In the genomic region with DNA sequence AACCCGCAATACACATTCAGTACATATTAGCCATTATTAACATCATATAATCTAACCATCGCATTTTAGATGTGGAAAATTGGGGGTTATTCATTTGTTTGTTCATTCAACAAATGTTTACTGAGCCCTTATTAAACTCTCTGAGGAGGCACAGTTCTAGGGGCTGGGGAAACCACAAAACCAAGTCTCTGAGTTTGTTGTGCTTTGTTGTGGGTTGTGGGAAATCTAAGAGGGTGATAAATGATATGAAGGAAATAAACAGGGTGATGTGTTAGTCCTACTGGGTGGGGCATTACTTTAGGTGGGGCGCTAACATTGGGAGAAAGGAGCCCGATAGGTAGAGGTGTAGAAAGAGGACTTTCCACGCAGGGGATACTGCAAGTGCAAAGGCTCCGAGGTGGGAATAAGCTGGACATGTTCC, we compare ENCODE assay signal across 9 cellular contexts.
DNase-seq lines count a peak whose midpoint lies in the region; ATAC-seq and TF ChIP-seq lines count a peak whose summit lies in the region.
"Had no signal": no experiment of that assay in that cellular context is flagged by ENCODE, and none has a peak within 500 bp of the region (broad histone marks: within the 10 kb centered on the region; RNA-seq: fewer than 3 reads in every experiment).

No MANE protein-coding gene starts in this region.

- H3K4me1 Mint-ChIP-seq in activated CD4-positive, alpha-beta T cell treated with anti-CD3 and anti-CD28 coated beads for 36 hours: peaks cover 11% of the 10 kb centered on the region

- peaks cover 20% of the 10 kb centered on the region for H3K27me3 Mint-ChIP-seq in activated CD4-positive, alpha-beta T cell treated with anti-CD3 and anti-CD28 coated beads for 36 hours

- peak overlapping the region; percentile 33; the same call in 1 of the 2 replicates for H3K9ac ChIP-seq in OCI-LY3 (ENCODE audit: low read length)
- H3K9ac ChIP-seq in parathyroid adenoma: no peak overlapping the region

- no peaks in the 10 kb centered on the region for H3K9me3 ChIP-seq in OCI-LY3 (ENCODE audit: insufficient read depth, low read length)
- no peaks in the 10 kb centered on the region for H3K9me3 ChIP-seq in parathyroid adenoma (ENCODE audit: control insufficient read depth, low read length)

- H3K36me3 Mint-ChIP-seq in activated CD4-positive, alpha-beta T cell treated with anti-CD3 and anti-CD28 coated beads for 36 hours (ENCODE audit: low read depth): no peaks in the 10 kb centered on the region

- H3K79me2 ChIP-seq in OCI-LY3 (ENCODE audit: low read length) (no peaks in the 10 kb centered on the region), parathyroid adenoma (no peaks in the 10 kb centered on the region)

- peak overlapping the region; percentile 14 for H3K4me3 Mint-ChIP-seq in activated CD4-positive, alpha-beta T cell treated with anti-CD3 and anti-CD28 coated beads for 36 hours

- H3K27me3 ChIP-seq in OCI-LY3 (ENCODE audit: low read depth, low read length): no peaks in the 10 kb centered on the region
- H3K27me3 ChIP-seq in parathyroid adenoma (ENCODE audit: control insufficient read depth, insufficient read depth, low read length): no peaks in the 10 kb centered on the region
- H3K27me3 ChIP-seq: foreskin keratinocyte had no signal

- POLR2A ChIA-PET in activated CD4-positive, alpha-beta T cell treated with anti-CD3 and anti-CD28 coated beads for 36 hours (lab: Charles Lee): no interaction called here

- no peak for TF ChIP-seq CTCF in OCI-LY3 (IDR thresholded peaks at IDR 0.05; ENCODE audit: low read depth, low read length)
- no peak for TF ChIP-seq CTCF in astrocyte of the spinal cord (IDR thresholded peaks at IDR 0.05; ENCODE audit: low read depth, low read length)
- no peak for TF ChIP-seq CTCF in parathyroid adenoma (IDR thresholded peaks at IDR 0.05)

- H3K36me3 ChIP-seq in OCI-LY3 (replicated peaks; ENCODE audit: low read depth, low read length) (no peaks in the 10 kb centered on the region), parathyroid adenoma (ENCODE audit: control insufficient read depth, insufficient read depth, low read length) (no peaks in the 10 kb centered on the region)

- intact Hi-C loops in activated CD4-positive, alpha-beta T cell treated with anti-CD3 and anti-CD28 coated beads for 36 hours (cut with DNase I, micrococcal nuclease): no loop called here

- peaks cover 10% of the 10 kb centered on the region for H3K4me1 ChIP-seq in OCI-LY3 (ENCODE audit: low read length)
- no peaks in the 10 kb centered on the region for H3K4me1 ChIP-seq in parathyroid adenoma
- H3K4me1 ChIP-seq: foreskin keratinocyte had no signal

- H3K27ac ChIP-seq in OCI-LY3 (ENCODE audit: low read length) (no peak overlapping the region), parathyroid adenoma (no peak overlapping the region)
- H3K27ac ChIP-seq: foreskin keratinocyte had no signal

- H4K20me1 ChIP-seq in OCI-LY3 (ENCODE audit: insufficient read depth, low read length): no peaks in the 10 kb centered on the region

- ATAC-seq in activated CD4-positive, alpha-beta T cell treated with anti-CD3 and anti-CD28 coated beads for 36 hours: peak; percentile 42
- ATAC-seq in HG02678 (IDR thresholded peaks at IDR 0.05; ENCODE audit: unreplicated experiment): no peak
- ATAC-seq in HG02938 (IDR thresholded peaks at IDR 0.05; ENCODE audit: unreplicated experiment): no peak
- ATAC-seq in HG02885 (IDR thresholded peaks at IDR 0.05; ENCODE audit: poor library complexity, unreplicated experiment): no peak

- H3K4me3 ChIP-seq in OCI-LY3 (ENCODE audit: low read length) (peak overlapping the region; percentile 68), astrocyte of the spinal cord (ENCODE audit: low read depth, low read length) (no peak overlapping the region), parathyroid adenoma (ENCODE audit: low read depth, low read length) (no peak overlapping the region)

- DNase-seq in activated CD4-positive, alpha-beta T cell treated with anti-CD3 and anti-CD28 coated beads for 36 hours: no peak
- no peak for DNase-seq in activated CD4-positive, alpha-beta T cell treated with anti-CD3 and anti-CD28 coated beads for 48 hours
- peak; percentile 4 for DNase-seq in astrocyte of the spinal cord (ENCODE audit: low read depth, low spot score)

- H3K4me2 ChIP-seq in OCI-LY3 (ENCODE audit: low read length) (peak overlapping the region; percentile 88), parathyroid adenoma (ENCODE audit: low read length) (no peak overlapping the region)

- H2AFZ ChIP-seq in OCI-LY3 (ENCODE audit: low read depth, low read length): peak overlapping the region; percentile 98
- peak overlapping the region; percentile 75 for H2AFZ ChIP-seq in parathyroid adenoma

- in situ Hi-C loops in astrocyte of the spinal cord (cut with HindIII; ENCODE audit: low sequenced_read_pairs): no loop called here

- H3K9me3 Mint-ChIP-seq in activated CD4-positive, alpha-beta T cell treated with anti-CD3 and anti-CD28 coated beads for 36 hours (ENCODE audit: low read depth): no peaks in the 10 kb centered on the region

- H3K27ac Mint-ChIP-seq in activated CD4-positive, alpha-beta T cell treated with anti-CD3 and anti-CD28 coated beads for 36 hours: no peak overlapping the region

- CTCF ChIA-PET in activated CD4-positive, alpha-beta T cell treated with anti-CD3 and anti-CD28 coated beads for 36 hours (lab: Charles Lee): interaction anchor here (0.5 to 4.0 kb wide), 20 partner anchors 12 to 241 kb away, joined by 3 to 21 read pairs (median 4); no protein-coding TSS in a partner anchor
